ENCODE assay signal across 8 cellular contexts in genomic region chr9:35096035-35096849, GRCh38. TPM values are rescaled to one million over a fixed set of nuclear protein-coding genes. Genes with fewer than 3 reads are reported as not detected.
A peak's percentile ranks its signal among the peaks of the same experiment; 100 is the strongest.
DNase-seq lines count a peak whose midpoint lies in the region; ATAC-seq and TF ChIP-seq lines count a peak whose summit lies in the region.

TSS of gene PIGO (minus strand) at chr9:35096591. CDS start at chr9:35095565, 1,026 bp downstream.

- H3K9me3 ChIP-seq in WERI-Rb-1 (ENCODE audit: severe bottlenecking) (no peaks in the 10 kb centered on the region), mammary epithelial cell (replicated peaks; ENCODE audit: insufficient read depth, low read length) (no peaks in the 10 kb centered on the region), spleen (no peaks in the 10 kb centered on the region)

- CTCF ChIA-PET in mammary epithelial cell (lab: Charles Lee; ENCODE audit: low non-redundant PET) = interaction anchor here (0.9 kb wide), 1 partner anchor 197 kb away, joined by 4 read pairs; no protein-coding TSS in a partner anchor

- H3K27me3 ChIP-seq in ACC112 (ENCODE audit: insufficient read depth, low read length) (no peaks in the 10 kb centered on the region), WERI-Rb-1 (ENCODE audit: insufficient read depth, low read depth, severe bottlenecking) (no peaks in the 10 kb centered on the region), mammary epithelial cell (ENCODE audit: insufficient read depth, low read length) (no peaks in the 10 kb centered on the region), spleen (replicated peaks in 1 of 7) (no peaks in the 10 kb centered on the region)

- H3K4me2 ChIP-seq in mammary epithelial cell (ENCODE audit: insufficient read depth, low read depth, low read length) = peak within 1 kb of the TSS; percentile 75

- H4K20me1 ChIP-seq in mammary epithelial cell (ENCODE audit: insufficient read depth, low read length) = no peaks in the 10 kb centered on the region

- H3K27ac ChIP-seq in ACC112 (ENCODE audit: low read depth, low read length) = peak within 1 kb of the TSS; percentile 84
- peak within 1 kb of the TSS; percentile 97 for H3K27ac ChIP-seq in WERI-Rb-1
- H3K27ac ChIP-seq in mammary epithelial cell (ENCODE audit: insufficient read depth, low read depth, low read length) = peak within 1 kb of the TSS; percentile 91
- peak within 1 kb of the TSS; percentile 97 to 99 (median 98) for H3K27ac ChIP-seq in spleen

- H2AFZ ChIP-seq in ACC112 (ENCODE audit: low read length, unreplicated experiment) (peak within 1 kb of the TSS; percentile 82), mammary epithelial cell (ENCODE audit: low read depth, low read length) (peak within 1 kb of the TSS; percentile 89)

- 3% methylated on average over 43 of the region's 53 CpGs for WGBS in mammary epithelial cell (ENCODE audit: low coverage, missing lambda C conversion rate)
- 0 to 1% (median 0%) methylated on average over 19 to 53 of the region's 53 CpGs for WGBS in spleen, 5 donors

- H3K4me3 ChIP-seq in ACC112 (ENCODE audit: low read depth, low read length) (peak within 1 kb of the TSS; percentile 83), WERI-Rb-1 (ENCODE audit: low read depth, low read length) (peak within 1 kb of the TSS; percentile 67), mammary epithelial cell (replicated peaks in 1 of 3; ENCODE audit: insufficient read depth in 1 of 3, low read depth in 2 of 3, low read length in 3 of 3) (peak within 1 kb of the TSS; percentile 76 to 100 (median 82)), spleen (peak within 1 kb of the TSS; percentile 60 to 91 (median 74))

- peak within 1 kb of the TSS; percentile 91 for H3K9ac ChIP-seq in mammary epithelial cell (ENCODE audit: insufficient read depth, low read length)

- H3K79me2 ChIP-seq in ACC112 (ENCODE audit: control insufficient read depth, insufficient read depth, low read length, unreplicated experiment) (peaks cover under 1% of the 10 kb centered on the region), mammary epithelial cell (ENCODE audit: insufficient read depth, low read length) (peaks cover 16% of the 10 kb centered on the region)

- peak in 1 of 3 donors; percentile 58 for TF ChIP-seq POLR2A in spleen (IDR thresholded peaks at IDR 0.05)

- TF ChIP-seq CTCF in WERI-Rb-1 (IDR thresholded peaks at IDR 0.05; ENCODE audit: low read depth, low read length) (peak; percentile 94), mammary epithelial cell (conservative IDR thresholded peaks at IDR 0.05 in 1 of 2, IDR thresholded peaks at IDR 0.05 in 1 of 2; ENCODE audit: extremely low read depth in 1 of 2, insufficient read depth in 1 of 2, low read depth in 1 of 2, low read length in 2 of 2) (peak; percentile 93), spleen (IDR thresholded peaks at IDR 0.05 in 8 of 11, conservative IDR thresholded peaks at IDR 0.05 in 3 of 11) (peak; percentile 76 to 92 (median 83))

- H3K36me3 ChIP-seq in ACC112 (ENCODE audit: insufficient read depth, low read length) (peaks cover 4% of the 10 kb centered on the region; the same call in 1 of the 2 replicates), WERI-Rb-1 (peaks cover 30% of the 10 kb centered on the region), mammary epithelial cell (ENCODE audit: insufficient read depth, low read length) (peaks cover 13% of the 10 kb centered on the region), spleen (peaks cover 0 to 56% (median 44%) of the 10 kb centered on the region in 6 donors)

- in situ Hi-C loops in mammary epithelial cell (cut with MboI; ENCODE audit: low sequenced_read_pairs in 2 of 2) = no loop called here

- TSS peak; percentile 67 for BruUV-seq in mammary epithelial cell (replicated peaks; lab: Mats Ljungman, UMichigan)

- ATAC-seq in GM18858 (IDR thresholded peaks at IDR 0.05; ENCODE audit: unreplicated experiment) (peak; percentile 75), HG03066 (IDR thresholded peaks at IDR 0.05; ENCODE audit: low read depth, unreplicated experiment) (peak; percentile 90)

- peak; percentile 64 for DNase-seq in NCI-H2171 (lab: John Stamatoyannopoulos, UW)
- peak; percentile 92 for DNase-seq in WERI-Rb-1
- DNase-seq in mammary epithelial cell = peak; percentile 84
- peak; percentile 90 for DNase-seq in iPS-NIHi7 (ENCODE audit: extremely low spot score)
- peak; percentile 99 for DNase-seq in spleen

- H3K4me1 ChIP-seq in ACC112 (ENCODE audit: control insufficient read depth, insufficient read depth, low read length, unreplicated experiment) (peaks cover 5% of the 10 kb centered on the region), mammary epithelial cell (ENCODE audit: insufficient read depth, low read length) (peaks cover 7% of the 10 kb centered on the region), spleen (peaks cover 8 to 35% (median 17%) of the 10 kb centered on the region in 6 donors)

- intact Hi-C loops in mammary epithelial cell (cut with micrococcal nuclease) = loop anchor here (1.0 to 2.0 kb wide), 6 partner anchors 15 to 381 kb away; partner anchors contain the start of gene VCP
- intact Hi-C loops in spleen (cut with DNase I; ENCODE audit: low total_unique reads) = loop anchor here (10.0 kb wide), 2 partner anchors 111 to 201 kb away; partner anchors contain the start of gene DNAJB5

- dilution Hi-C loops in mammary epithelial cell (cut with HindIII; ENCODE audit: low sequenced_read_pairs) = no loop called here

RNA-seq across cellular contexts. Expression of gene PIGO, which starts in this region (rescaled TPM):
- total RNA-seq in mammary epithelial cell (10 to 100 TPM; 17.8 to 33.3 TPM), spleen (10 to 100 TPM; 17.5 to 25.0 (median 21.0) TPM)
- polyA plus RNA-seq in mammary epithelial cell (32.4 TPM), spleen (10 to 100 TPM; 10.4 to 20.0 (median 19.7) TPM)
- 40.2 TPM for polyA minus RNA-seq in mammary epithelial cell

Comparison
In these comparisons a context has a peak if more than half of its experiments do, and no peak if none do; other contexts are left out.
1. Peak in every context shown above with its lines: DNase-seq, ATAC-seq, H3K4me3 ChIP-seq and H3K27ac ChIP-seq.